ENCODE assay signal across 23 cellular contexts in the genomic region with DNA sequence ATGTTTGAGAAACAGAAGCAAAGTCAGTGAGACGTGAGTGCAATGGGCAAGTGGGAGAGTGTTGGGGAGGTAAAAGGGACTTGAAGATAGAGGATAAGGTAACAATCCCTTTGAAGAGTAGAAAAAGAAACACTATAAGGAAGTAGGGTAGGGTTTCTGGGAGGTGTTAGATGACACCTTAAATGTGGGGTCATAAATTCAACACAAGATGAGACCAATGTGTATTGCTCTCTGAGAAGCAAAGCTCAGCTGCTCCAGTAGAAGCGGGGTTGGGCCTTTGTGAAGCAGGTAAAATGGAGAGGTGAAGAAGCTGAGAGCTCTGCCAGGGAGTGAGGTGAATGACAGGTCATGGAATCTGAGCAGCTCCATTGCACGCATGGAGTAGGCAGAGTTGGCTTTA.
"Had no signal": no experiment of that assay in that cellular context is flagged by ENCODE, and none has a peak within 500 bp of the region (broad histone marks: within the 10 kb centered on the region; RNA-seq: fewer than 3 reads in every experiment).

No MANE protein-coding gene starts in this region.

- H3K27ac ChIP-seq: coronary artery, dorsolateral prefrontal cortex, esophagus muscularis mucosa, foreskin keratinocyte, heart right ventricle, left lung, lower lobe of right lung had no signal

- DNase-seq: dermis blood vessel endothelial cell; dorsolateral prefrontal cortex; effector CD4-positive, alpha-beta T cell; effector memory CD4-positive, alpha-beta T cell; foreskin keratinocyte; glutamatergic neuron; head of caudate nucleus; heart right ventricle; hippocampal formation; left cardiac atrium; left lung; left ventricle myocardium superior; lower lobe of right lung; mesenchymal stem cell; midbrain; naive B cell had no signal

- H3K27me3 Mint-ChIP-seq: naive B cell had no signal

- H3K27me3 ChIP-seq: dorsolateral prefrontal cortex, esophagus muscularis mucosa, foreskin keratinocyte, heart right ventricle, left lung had no signal

- H3K4me1 ChIP-seq: esophagus muscularis mucosa, foreskin keratinocyte, heart right ventricle, left lung, lower lobe of right lung had no signal

- H3K4me3 ChIP-seq: coronary artery, dorsolateral prefrontal cortex, esophagus muscularis mucosa, heart right ventricle, left lung, lower lobe of right lung had no signal

- FAIRE-seq: colon, endothelial cell of umbilical vein, frontal cortex, islet of Langerhans, keratinocyte had no signal

- H3K4me3 Mint-ChIP-seq: naive B cell had no signal

- H3K36me3 ChIP-seq: esophagus muscularis mucosa, lower lobe of right lung had no signal

- H3K9me3 ChIP-seq: esophagus muscularis mucosa, heart right ventricle, lower lobe of right lung had no signal
